Comparison of ENCODE assay signal across 24 cellular contexts in genomic region chr10:103466734-103467133, GRCh38. TPM values are rescaled to one million over a fixed set of nuclear protein-coding genes. Genes with fewer than 3 reads are reported as not detected.
A peak's percentile ranks its signal among the peaks of the same experiment; 100 is the strongest.
DNase-seq lines count a peak whose midpoint lies in the region; ATAC-seq and TF ChIP-seq lines count a peak whose summit lies in the region.
"Had no signal": no experiment of that assay in that cellular context is flagged by ENCODE, and none has a peak within 500 bp of the region (broad histone marks: within the 10 kb centered on the region; RNA-seq: fewer than 3 reads in every experiment).

No MANE protein-coding gene starts in this region.

- peaks cover 30% of the 10 kb centered on the region for H3K4me1 Mint-ChIP-seq in stimulated activated naive CD8-positive, alpha-beta T cell treated with anti-CD3 and anti-CD28 coated beads, Interleukin-15, amount 100 ng/mL, for 72 hours
- H3K4me1 Mint-ChIP-seq in activated T-helper 17 cell treated with anti-CD3 and anti-CD28 coated beads, Interleukin-2, amount 50 U/mL, for 72 hours: peaks cover 27% of the 10 kb centered on the region
- H3K4me1 Mint-ChIP-seq: nephron had no signal

- H4K91ac ChIP-seq in mesenchymal stem cell (ENCODE audit: low read length): no peak overlapping the region

- H3K9me3 Mint-ChIP-seq in stimulated activated naive CD8-positive, alpha-beta T cell treated with anti-CD3 and anti-CD28 coated beads, Interleukin-15, amount 100 ng/mL, for 72 hours: no peaks in the 10 kb centered on the region
- H3K9me3 Mint-ChIP-seq in activated T-helper 17 cell treated with anti-CD3 and anti-CD28 coated beads, Interleukin-2, amount 50 U/mL, for 72 hours: no peaks in the 10 kb centered on the region
- H3K9me3 Mint-ChIP-seq: activated T-helper 2 cell treated with anti-CD3 and anti-CD28 coated beads, Interferon-gamma antibody, Interleukin-2, Interleukin-4, amounts not matched to agents 10 μg/mL and 5 μg/mL and 100 μg/mL, durations not matched to agents 14 hours and 24 hours and 36 hours; nephron had no signal

- no peak overlapping the region for H2AK5ac ChIP-seq in mesenchymal stem cell (ENCODE audit: low read length, severe bottlenecking)

- TF ChIP-seq CTCF in mucosa of descending colon (IDR thresholded peaks at IDR 0.05): no peak

- no peak overlapping the region for H2BK15ac ChIP-seq in mesenchymal stem cell (ENCODE audit: low read depth, poor library complexity, severe bottlenecking)

- no peaks in the 10 kb centered on the region for H3K9me3 ChIP-seq in mesenchymal stem cell (ENCODE audit: control insufficient read depth, low read length)
- H3K9me3 ChIP-seq in mucosa of descending colon: no peaks in the 10 kb centered on the region
- H3K9me3 ChIP-seq: tibial artery had no signal

- H3K36me3 Mint-ChIP-seq in activated T-helper 17 cell treated with anti-CD3 and anti-CD28 coated beads, Interleukin-2, amount 50 U/mL, for 72 hours (ENCODE audit: low read depth): no peaks in the 10 kb centered on the region

- H3K4ac ChIP-seq in mesenchymal stem cell (ENCODE audit: low read depth in 1 of 2, low read length in 2 of 2): no peak overlapping the region

- no peak overlapping the region for H2BK12ac ChIP-seq in mesenchymal stem cell (ENCODE audit: low read length in 2 of 2)

- no peak overlapping the region for H3K4me3 Mint-ChIP-seq in stimulated activated naive CD8-positive, alpha-beta T cell treated with anti-CD3 and anti-CD28 coated beads, Interleukin-15, amount 100 ng/mL, for 72 hours
- no peak overlapping the region for H3K4me3 Mint-ChIP-seq in activated T-helper 17 cell treated with anti-CD3 and anti-CD28 coated beads, Interleukin-2, amount 50 U/mL, for 72 hours
- H3K4me3 Mint-ChIP-seq: nephron had no signal

- no peak overlapping the region for H3K4me3 ChIP-seq in mesenchymal stem cell (ENCODE audit: insufficient read depth in 1 of 2, low read depth in 1 of 2, low read length in 2 of 2)
- H3K4me3 ChIP-seq in mucosa of descending colon: no peak overlapping the region
- H3K4me3 ChIP-seq: lung, tibial artery had no signal

- no peak overlapping the region for H3K4me2 ChIP-seq in mesenchymal stem cell (ENCODE audit: low read length, poor library complexity, severe bottlenecking)
- H3K4me2 ChIP-seq: KMS-11 had no signal

- peaks cover 0 to 13% of the 10 kb centered on the region in 2 experiments for H3K27me3 ChIP-seq in mesenchymal stem cell (ENCODE audit: control insufficient read depth in 1 of 2, insufficient read depth in 1 of 2, low read length in 2 of 2)

- no peak for ATAC-seq in stimulated activated naive CD8-positive, alpha-beta T cell treated with anti-CD3 and anti-CD28 coated beads, Interleukin-15, amount 100 ng/mL, for 72 hours
- no peak for ATAC-seq in stimulated activated naive CD8-positive, alpha-beta T cell treated with anti-CD3 and anti-CD28 coated beads, Interleukin-15, Interleukin-2, amounts not matched to agents 100 U/mL and 50 U/mL, for 24 hours
- ATAC-seq in activated T-helper 17 cell treated with anti-CD3 and anti-CD28 coated beads, Interleukin-2, amount 50 U/mL, for 72 hours (replicated peaks): no peak
- no peak for ATAC-seq in GM21576 (IDR thresholded peaks at IDR 0.05; ENCODE audit: unreplicated experiment)
- ATAC-seq in mucosa of descending colon: no peak
- ATAC-seq: PC-3 had no signal

- no peaks in the 10 kb centered on the region for H3K36me3 ChIP-seq in mesenchymal stem cell (ENCODE audit: control insufficient read depth in 1 of 2, insufficient read depth in 2 of 2, low read depth in 1 of 2, low read length in 2 of 2)
- no peaks in the 10 kb centered on the region for H3K36me3 ChIP-seq in mucosa of descending colon (ENCODE audit: low read depth)
- H3K36me3 ChIP-seq: tibial artery had no signal

- no peak overlapping the region for H3K9ac ChIP-seq in mesenchymal stem cell (ENCODE audit: low read length)
- H3K9ac ChIP-seq: KMS-11 had no signal

- WGBS in mesenchymal stem cell: 82% methylated on average over 3 of the region's 3 CpGs

- H3K14ac ChIP-seq in mesenchymal stem cell (ENCODE audit: low read length in 2 of 2): no peak overlapping the region

- peaks cover 10% of the 10 kb centered on the region for H3K4me1 ChIP-seq in mesenchymal stem cell (ENCODE audit: control insufficient read depth, insufficient read depth, low read depth, low read length)
- H3K4me1 ChIP-seq in mucosa of descending colon (ENCODE audit: low read depth): no peaks in the 10 kb centered on the region
- H3K4me1 ChIP-seq: tibial artery had no signal

- H2AFZ ChIP-seq in mesenchymal stem cell (ENCODE audit: low read depth, low read length): no peak overlapping the region

- no peak overlapping the region for H4K8ac ChIP-seq in mesenchymal stem cell (ENCODE audit: low read length)

- no peak overlapping the region for H2BK5ac ChIP-seq in mesenchymal stem cell (ENCODE audit: low read depth, low read length, poor library complexity, severe bottlenecking)

- no peaks in the 10 kb centered on the region for H3K79me1 ChIP-seq in mesenchymal stem cell (replicated peaks; ENCODE audit: low read length, poor library complexity, severe bottlenecking)

- no peak for DNase-seq in stimulated activated naive CD8-positive, alpha-beta T cell treated with anti-CD3 and anti-CD28 coated beads, Interleukin-15, amount 100 ng/mL, for 72 hours
- no peak for DNase-seq in stimulated activated naive CD8-positive, alpha-beta T cell treated with anti-CD3 and anti-CD28 coated beads, Interleukin-15, Interleukin-2, amounts not matched to agents 100 U/mL and 50 U/mL, for 24 hours
- DNase-seq in mesenchymal stem cell (peak; percentile 38), NCI-H187 (lab: John Stamatoyannopoulos, UW) (no peak), NCI-H146 (lab: John Stamatoyannopoulos, UW) (no peak), mucosa of descending colon (no peak)
- DNase-seq: activated CD4-positive, CD25-positive, alpha-beta regulatory T cell; activated CD8-positive, alpha-beta memory T cell treated with anti-CD3 and anti-CD28 coated beads for 24 hours; aorta; islet precursor cell; NCI-H1092; NCI-H524; PC-3; SIG-M5; stimulated activated CD4-positive, alpha-beta T cell treated with anti-CD3 and anti-CD28 coated beads, Interleukin-12 subunit alpha, Interleukin-12 subunit beta, amount 100 ng/mL, for 4 hours; tibial artery had no signal

- intact Hi-C loops in mucosa of descending colon (cut with DNase I, micrococcal nuclease): no loop called here

- H3K27ac Mint-ChIP-seq in stimulated activated naive CD8-positive, alpha-beta T cell treated with anti-CD3 and anti-CD28 coated beads, Interleukin-15, amount 100 ng/mL, for 72 hours: peak overlapping the region; percentile 27 to 79
- peak overlapping the region; percentile 45 for H3K27ac Mint-ChIP-seq in activated T-helper 17 cell treated with anti-CD3 and anti-CD28 coated beads, Interleukin-2, amount 50 U/mL, for 72 hours
- H3K27ac Mint-ChIP-seq: activated T-helper 2 cell treated with anti-CD3 and anti-CD28 coated beads, Interferon-gamma antibody, Interleukin-2, Interleukin-4, amounts not matched to agents 10 μg/mL and 5 μg/mL and 100 μg/mL, durations not matched to agents 14 hours and 24 hours and 36 hours; nephron had no signal

- H3K23ac ChIP-seq in mesenchymal stem cell (ENCODE audit: low read length in 2 of 2): no peak overlapping the region

- peak overlapping the region in 1 of 2 experiments; percentile 18 for H3K18ac ChIP-seq in mesenchymal stem cell (ENCODE audit: low read depth in 1 of 2, low read length in 2 of 2)

- no peaks in the 10 kb centered on the region for H3K27me3 Mint-ChIP-seq in stimulated activated naive CD8-positive, alpha-beta T cell treated with anti-CD3 and anti-CD28 coated beads, Interleukin-15, amount 100 ng/mL, for 72 hours
- H3K27me3 Mint-ChIP-seq in activated T-helper 17 cell treated with anti-CD3 and anti-CD28 coated beads, Interleukin-2, amount 50 U/mL, for 72 hours: no peaks in the 10 kb centered on the region

- H3K27ac ChIP-seq in mesenchymal stem cell (ENCODE audit: low read length, poor library complexity, severe bottlenecking): peak overlapping the region; percentile 32
- H3K27ac ChIP-seq: KMS-11, tibial artery had no signal

- no peak overlapping the region for H2BK120ac ChIP-seq in mesenchymal stem cell (ENCODE audit: low read depth, low read length)

RNA-seq across cellular contexts. Expression of gene CALHM1, which starts 8.0 kb away (rescaled TPM):
- total RNA-seq in activated T-helper 17 cell treated with anti-CD3 and anti-CD28 coated beads, Interleukin-2, amount 50 U/mL, for 72 hours: under 1 TPM in 1 of 2 donors, not detected in 1; 0.11 TPM
- polyA plus RNA-seq in mesenchymal stem cell (2013, experiment 1 of 2): not detected
- not detected for polyA plus RNA-seq in mesenchymal stem cell (2013, experiment 2 of 2)
- total RNA-seq in mucosa of descending colon: not detected
- total RNA-seq: activated T-helper 2 cell treated with anti-CD3 and anti-CD28 coated beads, Interferon-gamma antibody, Interleukin-2, Interleukin-4, amounts not matched to agents 10 μg/mL and 5 μg/mL and 100 μg/mL, durations not matched to agents 14 hours and 24 hours and 36 hours; aorta; lung; PC-3; pulmonary artery endothelial cell had no signal
- polyA plus RNA-seq: aorta, lung had no signal

RNA-seq across cellular contexts. Expression of gene CALHM3, which starts 12.3 kb away (rescaled TPM):
- not detected for total RNA-seq in activated T-helper 17 cell treated with anti-CD3 and anti-CD28 coated beads, Interleukin-2, amount 50 U/mL, for 72 hours
- not detected for polyA plus RNA-seq in mesenchymal stem cell (2013, experiment 1 of 2)
- not detected for polyA plus RNA-seq in mesenchymal stem cell (2013, experiment 2 of 2)
- total RNA-seq in mucosa of descending colon: not detected
- total RNA-seq: activated T-helper 2 cell treated with anti-CD3 and anti-CD28 coated beads, Interferon-gamma antibody, Interleukin-2, Interleukin-4, amounts not matched to agents 10 μg/mL and 5 μg/mL and 100 μg/mL, durations not matched to agents 14 hours and 24 hours and 36 hours; aorta; pulmonary artery endothelial cell; T-helper 2 cell treated with Interferon-gamma antibody and Interleukin-4, amounts not matched to agents 100 ng/mL and 5 ng/mL, for 36 hours had no signal
- polyA plus RNA-seq: aorta had no signal

RNA-seq across cellular contexts. Expression of gene CALHM2, which starts 14.6 kb away (rescaled TPM):
- 10 to 100 TPM; 18.2 to 26.0 TPM for total RNA-seq in activated T-helper 17 cell treated with anti-CD3 and anti-CD28 coated beads, Interleukin-2, amount 50 U/mL, for 72 hours
- 8.7 TPM for polyA plus RNA-seq in mesenchymal stem cell (2013, experiment 1 of 2)
- polyA plus RNA-seq in mesenchymal stem cell (2013, experiment 2 of 2): 8.2 TPM
- 10 to 100 TPM in 2 of 3 donors, 1 to 10 TPM in 1; 5.8 to 16.8 (median 12.3) TPM for total RNA-seq in mucosa of descending colon

RNA-seq across cellular contexts. Expression of gene NEURL1, which starts 26.8 kb away (rescaled TPM):
- 1 to 10 TPM; 2.1 to 3.7 TPM for total RNA-seq in activated T-helper 17 cell treated with anti-CD3 and anti-CD28 coated beads, Interleukin-2, amount 50 U/mL, for 72 hours
- polyA plus RNA-seq in mesenchymal stem cell (2013, experiment 1 of 2): 0.01 TPM
- polyA plus RNA-seq in mesenchymal stem cell (2013, experiment 2 of 2): 0.04 TPM
- total RNA-seq in mucosa of descending colon: 10 to 100 TPM; 15.9 to 68.7 (median 42.9) TPM
